Comparison of ENCODE assay signal across 35 cellular contexts in the genomic region with DNA sequence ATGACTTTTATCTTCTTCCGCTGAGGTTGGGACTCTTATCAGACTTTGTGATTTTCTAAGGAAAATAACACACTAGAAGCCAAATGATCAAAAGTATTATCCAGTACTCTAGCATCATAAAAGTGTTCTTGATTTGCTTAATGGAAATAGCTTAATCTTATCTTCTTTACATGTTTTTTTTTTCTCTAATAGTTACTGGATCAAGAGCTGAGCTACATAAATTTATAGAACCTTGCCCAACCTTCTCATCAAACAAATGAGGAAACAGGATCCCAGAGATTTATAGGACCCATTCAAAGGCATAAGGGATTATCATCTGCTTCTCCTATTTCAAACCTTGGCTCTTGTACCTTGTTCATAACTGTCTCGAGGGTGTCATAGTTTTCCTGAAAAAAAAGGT.
DNase-seq lines count a peak whose midpoint lies in the region; ATAC-seq and TF ChIP-seq lines count a peak whose summit lies in the region.
"Had no signal": no experiment of that assay in that cellular context is flagged by ENCODE, and none has a peak within 500 bp of the region (broad histone marks: within the 10 kb centered on the region; RNA-seq: fewer than 3 reads in every experiment).

No MANE protein-coding gene starts in this region.

- H3K4me1 Mint-ChIP-seq in brain, result peaks cover 62% of the 10 kb centered on the region
- H3K4me1 Mint-ChIP-seq: CD4-positive, CD25-positive, alpha-beta regulatory T cell had no signal

- H3K4me3 Mint-ChIP-seq in brain, result peak overlapping the region in 3 of 5 experiments; percentile 24 to 62 (median 57)
- H3K4me3 Mint-ChIP-seq: B cell; CD4-positive, alpha-beta memory T cell; CD4-positive, alpha-beta T cell; CD4-positive, CD25-positive, alpha-beta regulatory T cell; CD8-positive, alpha-beta memory T cell; CD8-positive, alpha-beta T cell had no signal

- CTCF ChIA-PET in HEK293 (lab: Yijun Ruan, JAX), result interaction anchor here (0.7 kb wide), 1 partner anchor 767 kb away, joined by 3 read pairs; no protein-coding TSS in a partner anchor

- ATAC-seq in Right ventricle myocardium inferior, result no peak
- no peak for ATAC-seq in GM21526 (IDR thresholded peaks at IDR 0.05; ENCODE audit: low FRiP score, unreplicated experiment)
- ATAC-seq: A549; CD8-positive, alpha-beta T cell had no signal

- intact Hi-C loops in dorsolateral prefrontal cortex (cut with DNase I) (no loop called here), Right ventricle myocardium inferior (cut with DNase I) (no loop called here)

- POLR2A ChIA-PET in HEK293 (lab: Yijun Ruan, JAX), result interaction anchor here (0.7 kb wide), 1 partner anchor 1368 kb away, joined by 3 read pairs; no protein-coding TSS in a partner anchor

- no peaks in the 10 kb centered on the region for H3K9me3 ChIP-seq in HEK293 (ENCODE audit: control insufficient read depth, insufficient read depth, low read depth, low read length)
- H3K9me3 ChIP-seq: A549; BE2C; BLaER1; BLaER1 treated with 17β-estradiol and CSF1 and Interleukin-3, amounts not matched to agents 10 nM and 100 nM; Caco-2 had no signal

- peak overlapping the region in 4 of 5 experiments; percentile 70 to 89 (median 87) for H3K27ac Mint-ChIP-seq in brain
- H3K27ac Mint-ChIP-seq: B cell; CD14-positive monocyte; CD4-positive, alpha-beta memory T cell; CD4-positive, alpha-beta T cell; CD4-positive, CD25-positive, alpha-beta regulatory T cell; CD8-positive, alpha-beta memory T cell; CD8-positive, alpha-beta T cell had no signal

- DNase-seq in dorsolateral prefrontal cortex (no peak), substantia nigra (lab: John Stamatoyannopoulos, UW) (no peak), Right ventricle myocardium inferior (ENCODE audit: missing footprints) (no peak), NCI-H1092 treated with DMSO at 0.1 percent for 48 hours (lab: John Stamatoyannopoulos, UW) (no peak)
- DNase-seq: 8988T; ACHN; AML-193; BE2C; C1 segment of cervical spinal cord; Caco-2; Calu3; CD4-positive, alpha-beta memory T cell; CD4-positive, alpha-beta T cell; CD4-positive, CD25-positive, alpha-beta regulatory T cell; CD8-positive, alpha-beta memory T cell; CD8-positive, alpha-beta T cell; COR-L47; DMS 273 treated with DMSO at 0.1 percent for 48 hours; DMS153; DMS53; DMS79; DMS79 treated with DMSO at 0.1 percent for 48 hours; DND-41; EL had no signal

- peaks cover 0 to 3% (median 0%) of the 10 kb centered on the region in 5 experiments for H3K9me3 Mint-ChIP-seq in brain
- H3K9me3 Mint-ChIP-seq: CD4-positive, alpha-beta T cell; CD8-positive, alpha-beta T cell had no signal

- H3K27me3 Mint-ChIP-seq in brain, result peaks cover 11% of the 10 kb centered on the region

- TF ChIP-seq CTCF in HEK293 (tag by site-specific recombination; IDR thresholded peaks at IDR 0.05) (no peak), brain (conservative IDR thresholded peaks at IDR 0.05) (no peak), dorsolateral prefrontal cortex (IDR thresholded peaks at IDR 0.05 in 54 of 56, conservative IDR thresholded peaks at IDR 0.05 in 2 of 56; ENCODE audit: low read depth in 1 of 56, partially characterized antibody in 56 of 56) (no peak)

- no peaks in the 10 kb centered on the region for H3K36me3 Mint-ChIP-seq in brain
- H3K36me3 Mint-ChIP-seq: CD4-positive, alpha-beta memory T cell; CD4-positive, CD25-positive, alpha-beta regulatory T cell; CD8-positive, alpha-beta memory T cell; CD8-positive, alpha-beta T cell had no signal

- H3K4me3 ChIP-seq in HEK293 (ENCODE audit: low read depth, low read length), result no peak overlapping the region
- peak overlapping the region in 1 of 59 donors; percentile 6 for H3K4me3 ChIP-seq in dorsolateral prefrontal cortex
- H3K4me3 ChIP-seq: A549; BLaER1; BLaER1 treated with 17β-estradiol and CSF1 and Interleukin-3, amounts not matched to agents 10 nM and 100 nM had no signal

- peaks cover 0 to 2% (median 0%) of the 10 kb centered on the region in 45 donors for H3K27me3 ChIP-seq in dorsolateral prefrontal cortex

- H3K27ac ChIP-seq in HEK293 (ENCODE audit: extremely low read depth, low read depth, low read length) (no peak overlapping the region), cingulate gyrus (ENCODE audit: low read depth, low read length) (peak overlapping the region; percentile 19), dorsolateral prefrontal cortex (peak overlapping the region in 36 of 59 donors; percentile 0 to 90 (median 55)), substantia nigra (ENCODE audit: low read depth, low read length, poor library complexity, severe bottlenecking) (no peak overlapping the region)
- H3K27ac ChIP-seq: 22Rv1; A549; BLaER1; BLaER1 treated with 17β-estradiol and CSF1 and Interleukin-3, amounts not matched to agents 10 nM and 100 nM; C4-2B had no signal

- H3K4me1 ChIP-seq in HEK293 (ENCODE audit: control insufficient read depth, insufficient read depth, low read length), result peaks cover 8% of the 10 kb centered on the region
- H3K4me1 ChIP-seq: A549, BE2C, Caco-2 had no signal

- H3K36me3 ChIP-seq in HEK293 (ENCODE audit: control insufficient read depth in 2 of 2, insufficient read depth in 1 of 2, low read length in 2 of 2), result no peaks in the 10 kb centered on the region
- H3K36me3 ChIP-seq: BE2C; BLaER1; BLaER1 treated with 17β-estradiol and CSF1 and Interleukin-3, amounts not matched to agents 10 nM and 100 nM had no signal

TF ChIP-seq in HEK293, 187 proteins besides CTCF, POLR2A, EP300 and RAD21:
- peak; percentile 12; the same call in 1 of the 2 replicates for TF ChIP-seq TCF7L2 (IDR thresholded peaks at IDR 0.05; ENCODE audit: borderline replicate concordance, low read depth, low read length)
- no peak for TF ChIP-seq SCRT2 (tag by site-specific recombination; IDR thresholded peaks at IDR 0.05)
- no peak for TF ChIP-seq ZNF544 (tag by site-specific recombination; IDR thresholded peaks at IDR 0.05)
- TF ChIP-seq BCL11B (tag by site-specific recombination; IDR thresholded peaks at IDR 0.05; ENCODE audit: low read depth), result 0 out of 2 replicates have a peak, but pooled peaks have one; percentile 27
- TF ChIP-seq ZNF626 (tag by site-specific recombination; IDR thresholded peaks at IDR 0.05), result no peak
- peak; percentile 57 for TF ChIP-seq FEZF1 (tag by site-specific recombination; IDR thresholded peaks at IDR 0.05)
- TF ChIP-seq ZXDB (tag by site-specific recombination; IDR thresholded peaks at IDR 0.05), result peak; percentile 35; the same call in 1 of the 2 replicates
- TF ChIP-seq, protein P1, sequence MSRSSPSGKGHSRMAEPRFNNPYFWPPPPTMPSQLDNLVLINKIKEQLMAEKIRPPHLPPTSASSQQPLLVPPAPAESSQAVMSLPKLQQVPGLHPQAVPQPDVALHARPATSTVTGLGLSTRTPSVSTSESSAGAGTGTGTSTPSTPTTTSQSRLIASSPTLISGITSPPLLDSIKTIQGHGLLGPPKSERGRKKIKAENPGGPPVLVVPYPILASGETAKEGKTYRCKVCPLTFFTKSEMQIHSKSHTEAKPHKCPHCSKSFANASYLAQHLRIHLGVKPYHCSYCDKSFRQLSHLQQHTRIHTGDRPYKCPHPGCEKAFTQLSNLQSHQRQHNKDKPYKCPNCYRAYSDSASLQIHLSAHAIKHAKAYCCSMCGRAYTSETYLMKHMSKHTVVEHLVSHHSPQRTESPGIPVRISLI (tag by site-specific recombination; IDR thresholded peaks at IDR 0.05), result no peak
- TF ChIP-seq ZSCAN23 (tag by site-specific recombination; IDR thresholded peaks at IDR 0.05), result no peak
- TF ChIP-seq, protein P2, sequence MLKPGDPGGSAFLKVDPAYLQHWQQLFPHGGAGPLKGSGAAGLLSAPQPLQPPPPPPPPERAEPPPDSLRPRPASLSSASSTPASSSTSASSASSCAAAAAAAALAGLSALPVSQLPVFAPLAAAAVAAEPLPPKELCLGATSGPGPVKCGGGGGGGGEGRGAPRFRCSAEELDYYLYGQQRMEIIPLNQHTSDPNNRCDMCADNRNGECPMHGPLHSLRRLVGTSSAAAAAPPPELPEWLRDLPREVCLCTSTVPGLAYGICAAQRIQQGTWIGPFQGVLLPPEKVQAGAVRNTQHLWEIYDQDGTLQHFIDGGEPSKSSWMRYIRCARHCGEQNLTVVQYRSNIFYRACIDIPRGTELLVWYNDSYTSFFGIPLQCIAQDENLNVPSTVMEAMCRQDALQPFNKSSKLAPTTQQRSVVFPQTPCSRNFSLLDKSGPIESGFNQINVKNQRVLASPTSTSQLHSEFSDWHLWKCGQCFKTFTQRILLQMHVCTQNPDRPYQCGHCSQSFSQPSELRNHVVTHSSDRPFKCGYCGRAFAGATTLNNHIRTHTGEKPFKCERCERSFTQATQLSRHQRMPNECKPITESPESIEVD (tag by site-specific recombination; IDR thresholded peaks at IDR 0.05), result peak; percentile 18; the same call in 1 of the 2 replicates
- TF ChIP-seq ZNF426 (tag by site-specific recombination; IDR thresholded peaks at IDR 0.05), result no peak
- peak; percentile 76 for TF ChIP-seq OVOL3 (tag by site-specific recombination; IDR thresholded peaks at IDR 0.05)
- no peak for TF ChIP-seq ZNF394 (tag by site-specific recombination; IDR thresholded peaks at IDR 0.05; ENCODE audit: borderline replicate concordance)
- TF ChIP-seq ZNF843 (tag by site-specific recombination; IDR thresholded peaks at IDR 0.05), result peak; percentile 79; the same call in 1 of the 2 replicates
- no peak for TF ChIP-seq ZNF19 (tag by site-specific recombination; IDR thresholded peaks at IDR 0.05; ENCODE audit: low read depth)

Comparison
In these comparisons a context has a peak if more than half of its experiments do, and no peak if none do; other contexts are left out.
1. H3K27ac ChIP-seq: peak in cingulate gyrus (single experiment) and dorsolateral prefrontal cortex (36 of 59); none in HEK293 (single experiment) and substantia nigra (single experiment).